ENCODE assay signal across 15 cellular contexts in genomic region chr1:31371560-31371959, GRCh38. TPM values are rescaled to one million over a fixed set of nuclear protein-coding genes. Genes with fewer than 3 reads are reported as not detected.
DNase-seq lines count a peak whose midpoint lies in the region; ATAC-seq and TF ChIP-seq lines count a peak whose summit lies in the region.
"Had no signal": no experiment of that assay in that cellular context is flagged by ENCODE, and none has a peak within 500 bp of the region (broad histone marks: within the 10 kb centered on the region; RNA-seq: fewer than 3 reads in every experiment).

No MANE protein-coding gene starts in this region.

- H3K4me1 ChIP-seq in NT2/D1 (ENCODE audit: insufficient read depth, insufficient read length) = peaks cover 28% of the 10 kb centered on the region

- no peaks in the 10 kb centered on the region for H3K9me3 ChIP-seq in NT2/D1 (ENCODE audit: insufficient read depth, low read length)

- no peak for TF ChIP-seq CTCF in coronary artery (IDR thresholded peaks at IDR 0.05)

- DNase-seq in NT2/D1 (ENCODE audit: low read depth, low spot score) = no peak
- no peak for DNase-seq in coronary artery (ENCODE audit: low spot score)
- peak; percentile 53 for DNase-seq in medulla oblongata (ENCODE audit: extremely low spot score)
- DNase-seq in NCI-H526 treated with DMSO at 0.1 percent for 48 hours (lab: John Stamatoyannopoulos, UW) = no peak
- no peak for DNase-seq in NCI-H2171 (lab: John Stamatoyannopoulos, UW)
- DNase-seq: activated CD4-positive, CD25-positive, alpha-beta regulatory T cell; activated T-cell treated with anti-CD3 and anti-CD28 coated beads, Interleukin-2, amount 50 U/mL, for 72 hours; NCI-H1092; NCI-H446 treated with DMSO at 0.1 percent for 48 hours; RPMI8226; stimulated activated naive CD4-positive, alpha-beta T cell treated with Interleukin-2 at 50 U/mL for 16 hours had no signal

- no peaks in the 10 kb centered on the region for H3K27me3 ChIP-seq in NT2/D1 (ENCODE audit: insufficient read depth, insufficient read length)

- H3K27ac ChIP-seq in coronary artery (peak overlapping the region; percentile 89 to 96), temporal lobe (ENCODE audit: low read depth, low read length) (peak overlapping the region; percentile 94)
- H3K27ac ChIP-seq: epithelial cell of prostate had no signal

- H3K9ac ChIP-seq in NT2/D1 (ENCODE audit: insufficient read length, low read depth) = no peak overlapping the region

- H3K36me3 ChIP-seq in NT2/D1 (ENCODE audit: insufficient read depth, insufficient read length, low read length) = peaks cover 35% of the 10 kb centered on the region

- ATAC-seq in GM18511 (IDR thresholded peaks at IDR 0.05; ENCODE audit: unreplicated experiment) (no peak), GM18907 (IDR thresholded peaks at IDR 0.05; ENCODE audit: unreplicated experiment) (no peak)
- ATAC-seq: activated T-cell treated with anti-CD3 and anti-CD28 coated beads, Interleukin-2, amount 50 U/mL, for 72 hours had no signal

- peak overlapping the region; percentile 66 for H3K4me3 ChIP-seq in NT2/D1 (ENCODE audit: insufficient read length, low read depth)
- H3K4me3 ChIP-seq in coronary artery = peak overlapping the region; percentile 74

RNA-seq across cellular contexts. Expression of gene FABP3, which starts 1.3 kb away (rescaled TPM):
- 88.0 TPM for total RNA-seq in temporal lobe
- total RNA-seq: activated T-cell treated with anti-CD3 and anti-CD28 coated beads, Interleukin-2, amount 50 U/mL, for 72 hours had no signal

RNA-seq across cellular contexts. Expression of gene SERINC2, which starts 41.5 kb away (rescaled TPM):
- 0.49 TPM for total RNA-seq in temporal lobe
